8 cellular contexts compared by ENCODE assay signal in genomic region chr16:11667221-11667823, GRCh38. TPM values are rescaled to one million over a fixed set of nuclear protein-coding genes. Genes with fewer than 3 reads are reported as not detected.
DNase-seq lines count a peak whose midpoint lies in the region; ATAC-seq and TF ChIP-seq lines count a peak whose summit lies in the region.

No MANE protein-coding gene starts in this region.

- no peak for TF ChIP-seq EP300 in upper lobe of left lung (IDR thresholded peaks at IDR 0.05)

- no peak overlapping the region for H3T11ph ChIP-seq in H9 (ENCODE audit: low read length)

- H2BK120ac ChIP-seq in H9 (ENCODE audit: low read depth, low read length, poor library complexity, severe bottlenecking): no peak overlapping the region

- no peak overlapping the region for H3K23ac ChIP-seq in H9 (ENCODE audit: insufficient read length, low read depth, low read length)

- H2BK5ac ChIP-seq in H9 (ENCODE audit: insufficient read length, low read length): no peak overlapping the region

- POLR2A ChIA-PET in AG04450 (lab: Yijun Ruan, JAX): interaction anchor here (0.8 kb wide), 2 partner anchors 27 to 719 kb away, joined by 3 read pairs; no protein-coding TSS in a partner anchor

- H3K18ac ChIP-seq in H9 (ENCODE audit: insufficient read length, low read depth, low read length): no peak overlapping the region

- H4K5ac ChIP-seq in H9 (ENCODE audit: insufficient read length, low read depth, low read length): no peak overlapping the region

- H2BK12ac ChIP-seq in H9 (ENCODE audit: insufficient read length, low read depth, low read length): no peak overlapping the region

- H3K79me2 ChIP-seq in H9 (ENCODE audit: insufficient read depth, low read length): peaks cover 11% of the 10 kb centered on the region; the same call in 1 of the 2 replicates

- ATAC-seq in activated naive CD8-positive, alpha-beta T cell treated with anti-CD3 and anti-CD28 coated beads, Interleukin-2, amount 50 U/mL, for 24 hours: no peak
- no peak for ATAC-seq in natural killer cell treated with Interleukin-12 subunit alpha and Interleukin-12 subunit beta and Interleukin-15 and Interleukin-18, amount 100 ng/mL, for 72 hours
- no peak for ATAC-seq in GM21390 (IDR thresholded peaks at IDR 0.05; ENCODE audit: unreplicated experiment)
- ATAC-seq in upper lobe of left lung (ENCODE audit: low FRiP score in 2 of 2): no peak

- H3K4ac ChIP-seq in H9 (ENCODE audit: low read depth, low read length): no peak overlapping the region

- H3K36me3 ChIP-seq in upper lobe of left lung: no peaks in the 10 kb centered on the region

- TF ChIP-seq POLR2A in upper lobe of left lung (IDR thresholded peaks at IDR 0.05): no peak

- peaks cover 5% of the 10 kb centered on the region for H3K79me1 ChIP-seq in H9 (ENCODE audit: insufficient read depth, low read depth, low read length, poor library complexity, severe bottlenecking)

- H3K4me3 ChIP-seq in AG04450 (ENCODE audit: low read depth, low read length) (no peak overlapping the region), upper lobe of left lung (peak overlapping the region in 2 of 4 donors; percentile 64 to 92)

- peaks cover 0 to 3% (median 0%) of the 10 kb centered on the region in 3 experiments; a peak in 2 of 7 replicates for H3K36me3 Mint-ChIP-seq in H9 (ENCODE audit: insufficient read depth in 1 of 3, low read depth in 3 of 3)
- H3K36me3 Mint-ChIP-seq in activated naive CD8-positive, alpha-beta T cell treated with anti-CD3 and anti-CD28 coated beads, Interleukin-2, amount 50 U/mL, for 24 hours (ENCODE audit: low read depth): no peaks in the 10 kb centered on the region
- H3K36me3 Mint-ChIP-seq in natural killer cell treated with Interleukin-12 subunit alpha and Interleukin-12 subunit beta and Interleukin-15 and Interleukin-18, amount 100 ng/mL, for 72 hours: no peaks in the 10 kb centered on the region

- no peak overlapping the region for H3K14ac ChIP-seq in H9 (ENCODE audit: insufficient read depth, low read length)

- TF ChIP-seq CTCF in AG04450 (IDR thresholded peaks at IDR 0.05; ENCODE audit: low read depth, low read length) (no peak), H9 (conservative IDR thresholded peaks at IDR 0.05) (no peak), upper lobe of left lung (IDR thresholded peaks at IDR 0.05) (no peak)

- no peaks in the 10 kb centered on the region for H3K23me2 ChIP-seq in H9 (ENCODE audit: insufficient read length, low read depth, low read length, poor library complexity, severe bottlenecking)

- no peak overlapping the region for H4K8ac ChIP-seq in H9 (replicated peaks; ENCODE audit: insufficient read length, low read depth, low read length)

- no peak overlapping the region for H2BK20ac ChIP-seq in H9 (ENCODE audit: low read depth, low read length, poor library complexity, severe bottlenecking)

- CTCF ChIA-PET in AG04450 (lab: Charles Lee): interaction anchor here (0.6 to 2.6 kb wide), 5 partner anchors 40 to 271 kb away, joined by 3 to 7 read pairs (median 3); no protein-coding TSS in a partner anchor

- H3K9me3 Mint-ChIP-seq in H9: no peaks in the 10 kb centered on the region; a peak in 1 of 5 replicates
- no peaks in the 10 kb centered on the region for H3K9me3 Mint-ChIP-seq in activated naive CD8-positive, alpha-beta T cell treated with anti-CD3 and anti-CD28 coated beads, Interleukin-2, amount 50 U/mL, for 24 hours
- H3K9me3 Mint-ChIP-seq in natural killer cell treated with Interleukin-12 subunit alpha and Interleukin-12 subunit beta and Interleukin-15 and Interleukin-18, amount 100 ng/mL, for 72 hours: no peaks in the 10 kb centered on the region

- no peak overlapping the region for H3K4me2 ChIP-seq in H9 (ENCODE audit: insufficient read depth, insufficient read length, low read length)

- no peak overlapping the region for H2AK5ac ChIP-seq in H9 (ENCODE audit: insufficient read length, low read length)

- H3K56ac ChIP-seq in H9 (ENCODE audit: insufficient read length, low read depth, low read length): no peak overlapping the region

- H3K27me3 Mint-ChIP-seq in H9 (ENCODE audit: low read depth): peaks cover 4% of the 10 kb centered on the region
- H3K27me3 Mint-ChIP-seq in activated naive CD8-positive, alpha-beta T cell treated with anti-CD3 and anti-CD28 coated beads, Interleukin-2, amount 50 U/mL, for 24 hours: no peaks in the 10 kb centered on the region
- peaks cover 0 to 2% of the 10 kb centered on the region in 2 donors for H3K27me3 Mint-ChIP-seq in natural killer cell treated with Interleukin-12 subunit alpha and Interleukin-12 subunit beta and Interleukin-15 and Interleukin-18, amount 100 ng/mL, for 72 hours

- H3K27ac ChIP-seq in AG04450 (ENCODE audit: low read depth, low read length) (peak overlapping the region; percentile 11), H9 (ENCODE audit: insufficient read length, low read depth, low read length) (no peak overlapping the region), upper lobe of left lung (peak overlapping the region in 1 of 4 donors; percentile 71)

- H4K20me1 ChIP-seq in H9 (ENCODE audit: control insufficient read depth, insufficient read depth, insufficient read length): peaks cover 4% of the 10 kb centered on the region

- H4K91ac ChIP-seq in H9 (ENCODE audit: insufficient read length, low read depth, low read length): no peak overlapping the region

- H3K27me3 ChIP-seq in AG04450 (ENCODE audit: control insufficient read depth, insufficient read depth, low read length): no peaks in the 10 kb centered on the region
- no peaks in the 10 kb centered on the region for H3K27me3 ChIP-seq in H9 (ENCODE audit: insufficient read depth, low read length)
- H3K27me3 ChIP-seq in upper lobe of left lung: no peaks in the 10 kb centered on the region

- no peak overlapping the region for H2BK15ac ChIP-seq in H9 (ENCODE audit: low read depth, low read length)

- H3K27ac Mint-ChIP-seq in H9: no peak overlapping the region
- H3K27ac Mint-ChIP-seq in activated naive CD8-positive, alpha-beta T cell treated with anti-CD3 and anti-CD28 coated beads, Interleukin-2, amount 50 U/mL, for 24 hours: no peak overlapping the region
- H3K27ac Mint-ChIP-seq in natural killer cell treated with Interleukin-12 subunit alpha and Interleukin-12 subunit beta and Interleukin-15 and Interleukin-18, amount 100 ng/mL, for 72 hours: no peak overlapping the region

- DNase-seq in AG04450 (ENCODE audit: low read depth, low spot score) (no peak), H9 (peak; percentile 39), upper lobe of left lung (no peak), NCI-H187 (lab: John Stamatoyannopoulos, UW) (no peak)
- no peak for DNase-seq in activated naive CD8-positive, alpha-beta T cell treated with anti-CD3 and anti-CD28 coated beads, Interleukin-2, amount 50 U/mL, for 24 hours
- DNase-seq in natural killer cell treated with Interleukin-12 subunit alpha and Interleukin-12 subunit beta and Interleukin-15 and Interleukin-18, amount 100 ng/mL, for 72 hours (ENCODE audit: low spot score): no peak
- no peak for DNase-seq in central memory CD4-positive, alpha-beta T cell

- H2AFZ ChIP-seq in H9 (ENCODE audit: low read length): no peak overlapping the region

- H3K4me1 Mint-ChIP-seq in H9: peaks cover 40 to 52% of the 10 kb centered on the region in 2 experiments
- H3K4me1 Mint-ChIP-seq in activated naive CD8-positive, alpha-beta T cell treated with anti-CD3 and anti-CD28 coated beads, Interleukin-2, amount 50 U/mL, for 24 hours: peaks cover 70% of the 10 kb centered on the region
- H3K4me1 Mint-ChIP-seq in natural killer cell treated with Interleukin-12 subunit alpha and Interleukin-12 subunit beta and Interleukin-15 and Interleukin-18, amount 100 ng/mL, for 72 hours (ENCODE audit: low read depth in 2 of 2): peaks cover 17 to 25% of the 10 kb centered on the region in 2 donors

- H3K9me3 ChIP-seq in AG04450 (ENCODE audit: control insufficient read depth, insufficient read depth, low read length): no peaks in the 10 kb centered on the region
- H3K9me3 ChIP-seq in H9 (ENCODE audit: control insufficient read depth, low read depth, low read length): no peaks in the 10 kb centered on the region
- H3K9me3 ChIP-seq in upper lobe of left lung: no peaks in the 10 kb centered on the region

- peak overlapping the region; percentile 55 to 76 for H3K4me3 Mint-ChIP-seq in H9
- peak overlapping the region; percentile 63 for H3K4me3 Mint-ChIP-seq in activated naive CD8-positive, alpha-beta T cell treated with anti-CD3 and anti-CD28 coated beads, Interleukin-2, amount 50 U/mL, for 24 hours
- H3K4me3 Mint-ChIP-seq in natural killer cell treated with Interleukin-12 subunit alpha and Interleukin-12 subunit beta and Interleukin-15 and Interleukin-18, amount 100 ng/mL, for 72 hours: peak overlapping the region; percentile 34

- no peak overlapping the region for H3K9ac ChIP-seq in H9 (ENCODE audit: extremely low read depth, insufficient read length, low read length)

- H3K4me1 ChIP-seq in H9 (ENCODE audit: insufficient read depth, low read length) (peaks cover 6% of the 10 kb centered on the region; the same call in 1 of the 2 replicates), upper lobe of left lung (peaks cover 19 to 35% (median 29%) of the 10 kb centered on the region in 4 donors)

- WGBS in H9 (ENCODE audit: extremely low coverage, insufficient read length, low lambda C conversion rate): no CpG with 5 or more reads among the region's 11 CpGs
- WGBS in upper lobe of left lung, 2 donors: 84 to 89% methylated on average over 9 to 11 of the region's 11 CpGs

RNA-seq across cellular contexts. Expression of gene SNN, which starts 0.9 kb away (rescaled TPM):
- polyA plus RNA-seq in AG04450 (2011; rRNA removed): 18.9 and 19.4 TPM in 2 replicates
- polyA minus RNA-seq in AG04450 (2011; rRNA and poly(A)+ RNA removed): 8.4 and 9.9 TPM in 2 replicates
- total RNA-seq in H9 (2021) (43.9 and 44.2 TPM in 2 replicates), upper lobe of left lung (10 to 100 TPM; 14.7 to 29.8 (median 26.1) TPM)
- 1 to 10 TPM in 1 of 2 donors, under 1 TPM in 1; 0.43 to 1.1 TPM for total RNA-seq in natural killer cell treated with Interleukin-12 subunit alpha and Interleukin-12 subunit beta and Interleukin-15 and Interleukin-18, amount 100 ng/mL, for 72 hours

Comparison
In these comparisons a context has a peak if more than half of its experiments do, and no peak if none do; other contexts are left out.
1. RNA of gene SNN, which starts 0.9 kb away (total RNA-seq): 43.9 to 44.2 TPM in H9 and 14.7 to 29.8 TPM in upper lobe of left lung; 0.43 to 1.1 TPM in natural killer cell treated with Interleukin-12 subunit alpha and Interleukin-12 subunit beta and Interleukin-15 and Interleukin-18, amount 100 ng/mL, for 72 hours; every median in the first group is over 4 times any median in the second.
2. Peak in every context shown above with its lines, with median percentiles within 50 percentile points of each other: H3K4me3 Mint-ChIP-seq.